In genomic region chr3:197522183-197522715, GRCh38 we compare ENCODE assay signal across 18 cellular contexts. TPM values are rescaled to one million over a fixed set of nuclear protein-coding genes. Genes with fewer than 3 reads are reported as not detected.
DNase-seq lines count a peak whose midpoint lies in the region; ATAC-seq and TF ChIP-seq lines count a peak whose summit lies in the region.
"Had no signal": no experiment of that assay in that cellular context is flagged by ENCODE, and none has a peak within 500 bp of the region (broad histone marks: within the 10 kb centered on the region; RNA-seq: fewer than 3 reads in every experiment).

No MANE protein-coding gene starts in this region.

- no peaks in the 10 kb centered on the region for H3K27me3 ChIP-seq in GM23338 (ENCODE audit: insufficient read depth)
- no peaks in the 10 kb centered on the region for H3K27me3 ChIP-seq in gastroesophageal sphincter
- H3K27me3 ChIP-seq: gastrocnemius medialis, SJSA1, tibial nerve had no signal

- H3K4me2 ChIP-seq in GM23338: no peak overlapping the region

- no peak for TF ChIP-seq EP300 in gastroesophageal sphincter (IDR thresholded peaks at IDR 0.05)

- WGBS in gastroesophageal sphincter (ENCODE audit: low coverage in 1 of 2), 2 donors: 60 to 68% methylated on average over 4 to 6 of the region's 13 CpGs

- peaks cover 4% of the 10 kb centered on the region for H3K9me3 Mint-ChIP-seq in GM23338
- H3K9me3 Mint-ChIP-seq: CD8-positive, alpha-beta T cell had no signal

- H3K27ac ChIP-seq in GM23338 (ENCODE audit: low read depth) (no peak overlapping the region), VCaP (peak overlapping the region; percentile 53; the same call in 1 of the 2 replicates), gastroesophageal sphincter (no peak overlapping the region)
- H3K27ac ChIP-seq: gastrocnemius medialis, SJSA1 had no signal

- DNase-seq in GM23338 (ENCODE audit: low spot score) (no peak), posterior vena cava (ENCODE audit: low spot score) (peak; percentile 75), GM13977 (ENCODE audit: low spot score) (no peak), activated gamma-delta T cell (lab: John Stamatoyannopoulos, UW) (no peak)
- DNase-seq: activated CD4-positive, alpha-beta memory T cell treated with anti-CD3 and anti-CD28 coated beads, Interleukin-2, amount 10 ng/mL, durations not matched to agents 7 days and 5 days; activated gamma-delta T cell treated with Interleukin-2 at 50 U/mL for 16 hours; CD8-positive, alpha-beta T cell; gastrocnemius medialis; immature natural killer cell; midbrain; NCI-H345; retina; stimulated activated CD8-positive, alpha-beta memory T cell treated with anti-CD3 and anti-CD28 coated beads, Interleukin-4, amount 100 ng/mL, for 48 hours had no signal

- no peaks in the 10 kb centered on the region for H3K9me2 ChIP-seq in GM23338 (ENCODE audit: insufficient read depth)

- H3K4me1 ChIP-seq in GM23338 (ENCODE audit: insufficient read depth) (peaks cover 5% of the 10 kb centered on the region; the same call in 1 of the 2 replicates), gastroesophageal sphincter (no peaks in the 10 kb centered on the region)
- H3K4me1 ChIP-seq: gastrocnemius medialis, SJSA1 had no signal

- H3K4me3 ChIP-seq in GM23338 (no peak overlapping the region), gastroesophageal sphincter (no peak overlapping the region)
- H3K4me3 ChIP-seq: gastrocnemius medialis, SJSA1, tibial nerve had no signal

- H3K36me3 ChIP-seq in GM23338 (ENCODE audit: insufficient read depth) (no peaks in the 10 kb centered on the region), gastroesophageal sphincter (peaks cover 0 to 61% of the 10 kb centered on the region in 2 donors)
- H3K36me3 ChIP-seq: gastrocnemius medialis, SJSA1 had no signal

- peaks cover 20% of the 10 kb centered on the region for H3K36me3 Mint-ChIP-seq in GM23338 (ENCODE audit: low read depth)

- in situ Hi-C loops in GM13977 (cut with MboI; ENCODE audit: low pct_unique_long_range_greater_than_20kb, low sequenced_read_pairs, unreplicated experiment): loop anchor here (25.0 kb wide), 1 partner anchor 510 kb away; no protein-coding TSS in a partner anchor

- peaks cover 30% of the 10 kb centered on the region for H3K4me1 Mint-ChIP-seq in GM23338

- H3K9me3 ChIP-seq in gastroesophageal sphincter: no peaks in the 10 kb centered on the region
- H3K9me3 ChIP-seq: gastrocnemius medialis, SJSA1, tibial nerve had no signal

- no peaks in the 10 kb centered on the region; the same call in 1 of the 2 replicates for H3F3A ChIP-seq in GM23338 (replicated peaks; ENCODE audit: low read depth)

- TF ChIP-seq POLR2A in gastroesophageal sphincter (IDR thresholded peaks at IDR 0.05): no peak

- H2AFZ ChIP-seq in GM23338: no peak overlapping the region

- intact Hi-C loops in posterior vena cava (cut with DNase I): no loop called here

- no peak for TF ChIP-seq CTCF in GM23338 (conservative IDR thresholded peaks at IDR 0.05; ENCODE audit: low read depth in 2 of 2)
- no peak for TF ChIP-seq CTCF in VCaP (conservative IDR thresholded peaks at IDR 0.05)
- no peak for TF ChIP-seq CTCF in gastroesophageal sphincter (IDR thresholded peaks at IDR 0.05)
- TF ChIP-seq CTCF in GM13977 (IDR thresholded peaks at IDR 0.05; ENCODE audit: extremely low read depth, insufficient read depth, missing control alignments): no peak

- no peak overlapping the region for H3K27ac Mint-ChIP-seq in GM23338
- H3K27ac Mint-ChIP-seq: activated CD4-positive, alpha-beta memory T cell treated with anti-CD3 and anti-CD28 coated beads, Interleukin-2, amount 10 ng/mL, durations not matched to agents 7 days and 5 days; CD8-positive, alpha-beta T cell had no signal

- no peak for ATAC-seq in GM23338
- ATAC-seq in gastroesophageal sphincter: peak; percentile 17
- no peak for ATAC-seq in GM21529 (IDR thresholded peaks at IDR 0.05; ENCODE audit: unreplicated experiment)
- ATAC-seq: CD8-positive, alpha-beta T cell; gastrocnemius medialis had no signal

- H4K20me1 ChIP-seq in GM23338 (replicated peaks; ENCODE audit: insufficient read depth): no peaks in the 10 kb centered on the region

- peaks cover 6% of the 10 kb centered on the region for H3K27me3 Mint-ChIP-seq in GM23338 (ENCODE audit: insufficient read depth, low read depth, poor library complexity)
- H3K27me3 Mint-ChIP-seq: activated CD4-positive, alpha-beta memory T cell treated with anti-CD3 and anti-CD28 coated beads, Interleukin-2, amount 10 ng/mL, durations not matched to agents 7 days and 5 days had no signal

- H3K79me2 ChIP-seq in GM23338 (replicated peaks; ENCODE audit: insufficient read depth): no peaks in the 10 kb centered on the region

- peak overlapping the region; percentile 1; the same call in 1 of the 3 replicates for H3K4me3 Mint-ChIP-seq in GM23338
- H3K4me3 Mint-ChIP-seq: activated CD4-positive, alpha-beta memory T cell treated with anti-CD3 and anti-CD28 coated beads, Interleukin-2, amount 10 ng/mL, durations not matched to agents 7 days and 5 days; CD8-positive, alpha-beta T cell; immature natural killer cell had no signal

TF ChIP-seq in GM23338, 12 proteins besides CTCF, POLR2A, EP300 and RAD21 (continues in another document):
- TF ChIP-seq EZH2 (IDR thresholded peaks at IDR 0.05; ENCODE audit: low read depth, unreplicated experiment) (no peak), ZNF114 (CRISPR knock-in tag; IDR thresholded peaks at IDR 0.05) (no peak), POLR2AphosphoS5 (IDR thresholded peaks at IDR 0.05; ENCODE audit: low read depth) (no peak), JUNB (IDR thresholded peaks at IDR 0.05; ENCODE audit: unreplicated experiment) (no peak), STAT1 (IDR thresholded peaks at IDR 0.05; ENCODE audit: unreplicated experiment) (no peak), REST (IDR thresholded peaks at IDR 0.05; ENCODE audit: unreplicated experiment) (no peak), CREB1 (CRISPR knock-in tag; IDR thresholded peaks at IDR 0.05; ENCODE audit: low read depth) (no peak), ZNF331 (CRISPR knock-in tag; IDR thresholded peaks at IDR 0.05; ENCODE audit: low read depth) (no peak), EZH2phosphoT487 (IDR thresholded peaks at IDR 0.05; ENCODE audit: unreplicated experiment) (no peak), NANOG (IDR thresholded peaks at IDR 0.05; ENCODE audit: borderline replicate concordance) (no peak)

RNA-seq across cellular contexts. Expression of gene BDH1, which starts 33.5 kb away (rescaled TPM):
- 11.2 and 18.1 TPM in 2 replicates for total RNA-seq in GM23338 (2014; rRNA removed; shearing (Covaris generic))
- 17.1 and 19.3 TPM in 2 replicates for polyA plus RNA-seq in GM23338 (2016; fragmentation: Nextera tagmentation; extraction: Ambion mirVana)
- 10 to 100 TPM in 2 of 4 donors, 1 to 10 TPM in 2; 8.6 to 16.2 (median 12.3) TPM for total RNA-seq in gastroesophageal sphincter
- total RNA-seq in posterior vena cava: 1 to 10 TPM; 3.1 to 3.4 TPM
